33 cellular contexts compared by ENCODE assay signal in the genomic region with DNA sequence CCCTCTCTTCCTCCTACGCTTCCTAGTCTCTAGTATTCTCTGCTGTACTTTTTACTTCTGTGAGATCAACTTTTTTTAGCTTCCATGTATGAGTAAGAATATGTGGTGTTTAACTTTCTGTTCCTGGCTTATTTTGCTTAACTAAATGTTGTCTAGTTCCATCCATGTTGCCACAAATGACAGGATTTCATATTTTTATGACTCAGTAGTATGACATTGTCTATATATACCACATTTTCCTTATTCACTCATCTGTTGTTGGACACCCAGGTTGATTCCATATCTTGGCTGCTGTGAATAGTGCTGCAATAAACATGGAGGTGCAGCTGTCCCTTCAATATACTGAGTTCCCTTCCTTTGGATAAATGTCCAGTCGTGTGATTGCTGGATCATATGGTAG. TPM values are rescaled to one million over a fixed set of nuclear protein-coding genes. Genes with fewer than 3 reads are reported as not detected.
DNase-seq lines count a peak whose midpoint lies in the region; ATAC-seq and TF ChIP-seq lines count a peak whose summit lies in the region.
"Had no signal": no experiment of that assay in that cellular context is flagged by ENCODE, and none has a peak within 500 bp of the region (broad histone marks: within the 10 kb centered on the region; RNA-seq: fewer than 3 reads in every experiment).

No MANE protein-coding gene starts in this region.

- peak overlapping the region; percentile 1 for H3K27ac Mint-ChIP-seq in T-helper 2 cell treated with Interferon-gamma antibody and Interleukin-4, amounts not matched to agents 5 μg/mL and 100 μg/mL, for 36 hours
- H3K27ac Mint-ChIP-seq in CD4-positive, CD25-positive, alpha-beta regulatory T cell, result peak overlapping the region; percentile 8 to 65 (median 51)
- peak overlapping the region; percentile 49 for H3K27ac Mint-ChIP-seq in activated T-helper 1 cell treated with anti-CD3 and anti-CD28 coated beads, Interleukin-12 subunit alpha, Interleukin-12 subunit beta, Interleukin-2, Interleukin-4 antibody, amounts not matched to agents 30 ng/mL and 10 ng/mL and 1 ng/mL, durations not matched to agents 14 hours and 24 hours and 36 hours
- H3K27ac Mint-ChIP-seq in naive thymus-derived CD4-positive, alpha-beta T cell, result peak overlapping the region in 8 of 9 donors; percentile 21 to 84 (median 52)
- H3K27ac Mint-ChIP-seq: nephron progenitor cell had no signal

- intact Hi-C loops in activated T-helper 1 cell treated with anti-CD3 and anti-CD28 coated beads, Interleukin-12 subunit alpha, Interleukin-12 subunit beta, Interleukin-2, Interleukin-4 antibody, amounts not matched to agents 30 ng/mL and 10 ng/mL and 1 ng/mL, durations not matched to agents 14 hours and 24 hours and 36 hours (cut with micrococcal nuclease), result no loop called here
- intact Hi-C loops in naive thymus-derived CD4-positive, alpha-beta T cell (cut with micrococcal nuclease), result no loop called here
- intact Hi-C loops in right cardiac atrium (cut with DNase I), result no loop called here
- intact Hi-C loops in breast epithelium (cut with DNase I; ENCODE audit: low total_unique reads), result no loop called here

- H3K9me3 Mint-ChIP-seq in T-helper 2 cell treated with Interferon-gamma antibody and Interleukin-4, amounts not matched to agents 5 μg/mL and 100 μg/mL, for 36 hours, result peaks cover 34% of the 10 kb centered on the region
- peaks cover 0 to 3% (median 0%) of the 10 kb centered on the region in 7 donors for H3K9me3 Mint-ChIP-seq in CD4-positive, CD25-positive, alpha-beta regulatory T cell
- H3K9me3 Mint-ChIP-seq in activated T-helper 1 cell treated with anti-CD3 and anti-CD28 coated beads, Interleukin-12 subunit alpha, Interleukin-12 subunit beta, Interleukin-2, Interleukin-4 antibody, amounts not matched to agents 30 ng/mL and 10 ng/mL and 1 ng/mL, durations not matched to agents 14 hours and 24 hours and 36 hours, result peaks cover 37% of the 10 kb centered on the region
- peaks cover 0 to 21% (median 0%) of the 10 kb centered on the region in 11 donors for H3K9me3 Mint-ChIP-seq in naive thymus-derived CD4-positive, alpha-beta T cell

- no peaks in the 10 kb centered on the region for H3K27me3 Mint-ChIP-seq in T-helper 2 cell treated with Interferon-gamma antibody and Interleukin-4, amounts not matched to agents 5 μg/mL and 100 μg/mL, for 36 hours (ENCODE audit: low read depth)
- no peaks in the 10 kb centered on the region for H3K27me3 Mint-ChIP-seq in CD4-positive, CD25-positive, alpha-beta regulatory T cell
- H3K27me3 Mint-ChIP-seq in activated T-helper 1 cell treated with anti-CD3 and anti-CD28 coated beads, Interleukin-12 subunit alpha, Interleukin-12 subunit beta, Interleukin-2, Interleukin-4 antibody, amounts not matched to agents 30 ng/mL and 10 ng/mL and 1 ng/mL, durations not matched to agents 14 hours and 24 hours and 36 hours (ENCODE audit: insufficient read depth), result no peaks in the 10 kb centered on the region
- H3K27me3 Mint-ChIP-seq in naive thymus-derived CD4-positive, alpha-beta T cell, result no peaks in the 10 kb centered on the region
- H3K27me3 Mint-ChIP-seq: activated CD8-positive, alpha-beta memory T cell treated with anti-CD3 and anti-CD28 coated beads, Interleukin-2, amount 10 ng/mL, durations not matched to agents 7 days and 5 days had no signal

- no peak for DNase-seq in T-helper 2 cell treated with Interferon-gamma antibody and Interleukin-4, amounts not matched to agents 5 μg/mL and 100 μg/mL, for 36 hours (ENCODE audit: low spot score)
- DNase-seq in T-helper 2 cell, result no peak
- DNase-seq in CD4-positive, CD25-positive, alpha-beta regulatory T cell, result no peak
- DNase-seq in activated T-helper 1 cell treated with anti-CD3 and anti-CD28 coated beads, Interleukin-12 subunit alpha, Interleukin-12 subunit beta, Interleukin-2, Interleukin-4 antibody, amounts not matched to agents 30 ng/mL and 10 ng/mL and 1 ng/mL, durations not matched to agents 14 hours and 24 hours and 36 hours (ENCODE audit: low spot score), result no peak
- DNase-seq in naive thymus-derived CD4-positive, alpha-beta T cell, result no peak
- DNase-seq in right cardiac atrium, result no peak
- DNase-seq in breast epithelium (ENCODE audit: low spot score in 2 of 2), result no peak
- DNase-seq: 8988T; activated CD8-positive, alpha-beta memory T cell treated with anti-CD3 and anti-CD28 coated beads, Interleukin-2, amount 10 ng/mL, durations not matched to agents 7 days and 5 days; activated effector memory CD4-positive, alpha-beta T cell treated with Interleukin-2 at 50 U/mL for 16 hours; amygdala; brain microvascular endothelial cell; dorsolateral prefrontal cortex; IMR-90; lower lobe of right lung; NCI-H1436 treated with DMSO at 0.1 percent for 48 hours; NCI-H2081 treated with DMSO at 0.1 percent for 48 hours; NCI-H345; NCI-H69; nephron progenitor cell; PC-9; stimulated activated CD4-positive, alpha-beta T cell treated with anti-CD3 and anti-CD28 coated beads, Interleukin-4, amount 100 ng/mL, for 24 hours; substantia nigra; upper lobe of right lung had no signal

- no peak for TF ChIP-seq POLR2A in breast epithelium (IDR thresholded peaks at IDR 0.05)

- 89% methylated on average over 2 of the region's 2 CpGs for WGBS in right cardiac atrium

- CTCF ChIA-PET in naive thymus-derived CD4-positive, alpha-beta T cell (lab: Charles Lee), result interaction anchor here (0.6 to 1.5 kb wide), 3 partner anchors 20 to 42 kb away, joined by 3 to 4 read pairs (median 3); no protein-coding TSS in a partner anchor

- POLR2A ChIA-PET in naive thymus-derived CD4-positive, alpha-beta T cell (lab: Charles Lee), result interaction anchor here (0.6 to 4.7 kb wide), 5 partner anchors 9 to 183 kb away, joined by 4 to 45 read pairs (median 7); no protein-coding TSS in a partner anchor

- TF ChIP-seq CTCF in breast epithelium (IDR thresholded peaks at IDR 0.05), result no peak

- peaks cover 79% of the 10 kb centered on the region for H3K4me1 ChIP-seq in CD4-positive, CD25-positive, alpha-beta regulatory T cell (ENCODE audit: control insufficient read depth, insufficient read depth, low read length, poor library complexity, severe bottlenecking)
- peaks cover 60 to 61% of the 10 kb centered on the region in 2 donors for H3K4me1 ChIP-seq in naive thymus-derived CD4-positive, alpha-beta T cell (ENCODE audit: control insufficient read depth in 2 of 2, insufficient read depth in 2 of 2, low read length in 2 of 2)
- H3K4me1 ChIP-seq in right cardiac atrium (ENCODE audit: control insufficient read depth, insufficient read depth, low read length) (no peaks in the 10 kb centered on the region), breast epithelium (no peaks in the 10 kb centered on the region)

- peaks cover 7 to 12% of the 10 kb centered on the region in 2 experiments for H3K9me3 ChIP-seq in CD4-positive, CD25-positive, alpha-beta regulatory T cell (ENCODE audit: control insufficient read depth in 2 of 2, low read length in 2 of 2)
- H3K9me3 ChIP-seq in naive thymus-derived CD4-positive, alpha-beta T cell (ENCODE audit: control insufficient read depth in 2 of 3, low read length in 3 of 3), result no peaks in the 10 kb centered on the region
- no peaks in the 10 kb centered on the region for H3K9me3 ChIP-seq in right cardiac atrium (ENCODE audit: control insufficient read depth, low read length)
- peaks cover 0 to 14% of the 10 kb centered on the region in 2 donors for H3K9me3 ChIP-seq in breast epithelium
- H3K9me3 ChIP-seq: gastroesophageal sphincter had no signal

- peaks cover 46% of the 10 kb centered on the region for H3K4me1 Mint-ChIP-seq in T-helper 2 cell treated with Interferon-gamma antibody and Interleukin-4, amounts not matched to agents 5 μg/mL and 100 μg/mL, for 36 hours (ENCODE audit: low read depth)
- peaks cover 42 to 85% (median 65%) of the 10 kb centered on the region in 4 donors for H3K4me1 Mint-ChIP-seq in CD4-positive, CD25-positive, alpha-beta regulatory T cell
- peaks cover 65% of the 10 kb centered on the region for H3K4me1 Mint-ChIP-seq in activated T-helper 1 cell treated with anti-CD3 and anti-CD28 coated beads, Interleukin-12 subunit alpha, Interleukin-12 subunit beta, Interleukin-2, Interleukin-4 antibody, amounts not matched to agents 30 ng/mL and 10 ng/mL and 1 ng/mL, durations not matched to agents 14 hours and 24 hours and 36 hours (ENCODE audit: low read depth)
- peaks cover 61 to 89% (median 81%) of the 10 kb centered on the region in 7 donors for H3K4me1 Mint-ChIP-seq in naive thymus-derived CD4-positive, alpha-beta T cell

- H3K27ac ChIP-seq in CD4-positive, CD25-positive, alpha-beta regulatory T cell (ENCODE audit: insufficient read depth, low read length, poor library complexity, severe bottlenecking), result peak overlapping the region; percentile 20
- H3K27ac ChIP-seq in naive thymus-derived CD4-positive, alpha-beta T cell (ENCODE audit: low read depth, low read length), result peak overlapping the region; percentile 23
- H3K27ac ChIP-seq in right cardiac atrium (ENCODE audit: low read length) (no peak overlapping the region), breast epithelium (no peak overlapping the region)
- H3K27ac ChIP-seq: brain microvascular endothelial cell, C4-2B, dorsolateral prefrontal cortex, gastroesophageal sphincter, hepatocyte, lower lobe of right lung, PC-9, SK-N-MC, upper lobe of right lung had no signal

- no peaks in the 10 kb centered on the region for H3K27me3 ChIP-seq in CD4-positive, CD25-positive, alpha-beta regulatory T cell (ENCODE audit: control insufficient read depth, insufficient read depth, low read length)
- H3K27me3 ChIP-seq in naive thymus-derived CD4-positive, alpha-beta T cell (ENCODE audit: control insufficient read depth in 2 of 2, insufficient read depth in 2 of 2, low read length in 2 of 2), result no peaks in the 10 kb centered on the region
- no peaks in the 10 kb centered on the region for H3K27me3 ChIP-seq in right cardiac atrium (ENCODE audit: control insufficient read depth, insufficient read depth)
- no peaks in the 10 kb centered on the region for H3K27me3 ChIP-seq in breast epithelium
- H3K27me3 ChIP-seq: brain microvascular endothelial cell, dorsolateral prefrontal cortex, gastroesophageal sphincter, hepatocyte, upper lobe of right lung had no signal

- H3K36me3 Mint-ChIP-seq in T-helper 2 cell treated with Interferon-gamma antibody and Interleukin-4, amounts not matched to agents 5 μg/mL and 100 μg/mL, for 36 hours (ENCODE audit: low read depth), result peaks cover 87% of the 10 kb centered on the region
- peaks cover 50% of the 10 kb centered on the region for H3K36me3 Mint-ChIP-seq in CD4-positive, CD25-positive, alpha-beta regulatory T cell
- H3K36me3 Mint-ChIP-seq in activated T-helper 1 cell treated with anti-CD3 and anti-CD28 coated beads, Interleukin-12 subunit alpha, Interleukin-12 subunit beta, Interleukin-2, Interleukin-4 antibody, amounts not matched to agents 30 ng/mL and 10 ng/mL and 1 ng/mL, durations not matched to agents 14 hours and 24 hours and 36 hours (ENCODE audit: low read depth), result peaks cover 67% of the 10 kb centered on the region
- peaks cover 23 to 82% (median 56%) of the 10 kb centered on the region in 5 donors for H3K36me3 Mint-ChIP-seq in naive thymus-derived CD4-positive, alpha-beta T cell

- peaks cover 39% of the 10 kb centered on the region for H3K36me3 ChIP-seq in CD4-positive, CD25-positive, alpha-beta regulatory T cell (ENCODE audit: control insufficient read depth, insufficient read depth, low read length)
- peaks cover 9 to 31% (median 10%) of the 10 kb centered on the region in 3 experiments for H3K36me3 ChIP-seq in naive thymus-derived CD4-positive, alpha-beta T cell (ENCODE audit: control insufficient read depth in 2 of 3, insufficient read depth in 3 of 3, low read length in 3 of 3)
- no peaks in the 10 kb centered on the region for H3K36me3 ChIP-seq in breast epithelium
- H3K36me3 ChIP-seq: brain microvascular endothelial cell, gastroesophageal sphincter, lower lobe of right lung, upper lobe of right lung had no signal

- H3K4me3 ChIP-seq in CD4-positive, CD25-positive, alpha-beta regulatory T cell (ENCODE audit: low read depth, low read length), result peak overlapping the region; percentile 27
- no peak overlapping the region for H3K4me3 ChIP-seq in naive thymus-derived CD4-positive, alpha-beta T cell (ENCODE audit: low read length)
- H3K4me3 ChIP-seq in right cardiac atrium (ENCODE audit: low read length) (no peak overlapping the region), breast epithelium (no peak overlapping the region)
- H3K4me3 ChIP-seq: dorsolateral prefrontal cortex, gastroesophageal sphincter, hepatocyte, lower lobe of right lung, PC-9, SK-N-MC, upper lobe of right lung had no signal

- ATAC-seq in CD4-positive, CD25-positive, alpha-beta regulatory T cell (ENCODE audit: low read depth in 2 of 2), result no peak
- ATAC-seq in naive thymus-derived CD4-positive, alpha-beta T cell, result no peak
- no peak for ATAC-seq in right cardiac atrium
- no peak for ATAC-seq in GM19455 (IDR thresholded peaks at IDR 0.05; ENCODE audit: unreplicated experiment)
- ATAC-seq: activated CD8-positive, alpha-beta memory T cell treated with anti-CD3 and anti-CD28 coated beads, Interleukin-2, amount 10 ng/mL, durations not matched to agents 7 days and 5 days; gastroesophageal sphincter; lower lobe of right lung; upper lobe of right lung had no signal

- H3K4me3 Mint-ChIP-seq in T-helper 2 cell treated with Interferon-gamma antibody and Interleukin-4, amounts not matched to agents 5 μg/mL and 100 μg/mL, for 36 hours, result no peak overlapping the region
- H3K4me3 Mint-ChIP-seq in CD4-positive, CD25-positive, alpha-beta regulatory T cell, result peak overlapping the region in 3 of 4 donors; percentile 2 to 79 (median 51)
- no peak overlapping the region for H3K4me3 Mint-ChIP-seq in activated T-helper 1 cell treated with anti-CD3 and anti-CD28 coated beads, Interleukin-12 subunit alpha, Interleukin-12 subunit beta, Interleukin-2, Interleukin-4 antibody, amounts not matched to agents 30 ng/mL and 10 ng/mL and 1 ng/mL, durations not matched to agents 14 hours and 24 hours and 36 hours
- peak overlapping the region in 8 of 10 donors; percentile 3 to 83 (median 36) for H3K4me3 Mint-ChIP-seq in naive thymus-derived CD4-positive, alpha-beta T cell
- H3K4me3 Mint-ChIP-seq: activated CD8-positive, alpha-beta memory T cell treated with anti-CD3 and anti-CD28 coated beads, Interleukin-2, amount 10 ng/mL, durations not matched to agents 7 days and 5 days; nephron progenitor cell had no signal

RNA-seq across cellular contexts. Expression of a gene that starts 34.8 kb away (rescaled TPM):
- total RNA-seq in CD4-positive, CD25-positive, alpha-beta regulatory T cell, result 188 TPM
- 100 to 1,000 TPM in 1 of 4 donors, 10 to 100 TPM in 3; 71.6 to 105 (median 87.2) TPM for polyA plus RNA-seq in CD4-positive, CD25-positive, alpha-beta regulatory T cell
- total RNA-seq in activated T-helper 1 cell treated with anti-CD3 and anti-CD28 coated beads, Interleukin-12 subunit alpha, Interleukin-12 subunit beta, Interleukin-2, Interleukin-4 antibody, amounts not matched to agents 30 ng/mL and 10 ng/mL and 1 ng/mL, durations not matched to agents 14 hours and 24 hours and 36 hours, result 43.9 and 44.0 TPM in 2 replicates
- 100 to 1,000 TPM; 141 to 341 (median 193) TPM for total RNA-seq in naive thymus-derived CD4-positive, alpha-beta T cell
- polyA plus RNA-seq in naive thymus-derived CD4-positive, alpha-beta T cell, result 100 to 1,000 TPM; 114 to 216 TPM
- total RNA-seq in right cardiac atrium, result 1 to 10 TPM; 2.5 to 3.2 (median 2.9) TPM
- polyA plus RNA-seq in right cardiac atrium, result 1.1 TPM
- total RNA-seq in breast epithelium, result 10 to 100 TPM; 10.2 to 18.0 (median 10.4) TPM
- total RNA-seq: chondrocyte, endothelial cell of umbilical vein, IMR-90, osteoblast, pulmonary artery endothelial cell had no signal
- polyA plus RNA-seq: endothelial cell of umbilical vein, IMR-90 had no signal

Comparison
In these comparisons a context has a peak if more than half of its experiments do, and no peak if none do; other contexts are left out.
1. H3K27ac Mint-ChIP-seq: peak in every context shown above with its lines; median percentile 52 in naive thymus-derived CD4-positive, alpha-beta T cell; 51 in CD4-positive, CD25-positive, alpha-beta regulatory T cell; 49 in activated T-helper 1 cell treated with anti-CD3 and anti-CD28 coated beads, Interleukin-12 subunit alpha, Interleukin-12 subunit beta, Interleukin-2, Interleukin-4 antibody, amounts not matched to agents 30 ng/mL and 10 ng/mL and 1 ng/mL, durations not matched to agents 14 hours and 24 hours and 36 hours; 1 in T-helper 2 cell treated with Interferon-gamma antibody and Interleukin-4, amounts not matched to agents 5 μg/mL and 100 μg/mL, for 36 hours.
2. H3K4me3 Mint-ChIP-seq: peak in CD4-positive, CD25-positive, alpha-beta regulatory T cell (3 of 4) and naive thymus-derived CD4-positive, alpha-beta T cell (8 of 10); none in T-helper 2 cell treated with Interferon-gamma antibody and Interleukin-4, amounts not matched to agents 5 μg/mL and 100 μg/mL, for 36 hours (single experiment) and activated T-helper 1 cell treated with anti-CD3 and anti-CD28 coated beads, Interleukin-12 subunit alpha, Interleukin-12 subunit beta, Interleukin-2, Interleukin-4 antibody, amounts not matched to agents 30 ng/mL and 10 ng/mL and 1 ng/mL, durations not matched to agents 14 hours and 24 hours and 36 hours (single experiment).
3. H3K27ac ChIP-seq: peak in CD4-positive, CD25-positive, alpha-beta regulatory T cell (single experiment) and naive thymus-derived CD4-positive, alpha-beta T cell (single experiment); none in right cardiac atrium (single experiment) and breast epithelium (0 of 2).